1 cellular context compared by ENCODE assay signal in the genomic region with DNA sequence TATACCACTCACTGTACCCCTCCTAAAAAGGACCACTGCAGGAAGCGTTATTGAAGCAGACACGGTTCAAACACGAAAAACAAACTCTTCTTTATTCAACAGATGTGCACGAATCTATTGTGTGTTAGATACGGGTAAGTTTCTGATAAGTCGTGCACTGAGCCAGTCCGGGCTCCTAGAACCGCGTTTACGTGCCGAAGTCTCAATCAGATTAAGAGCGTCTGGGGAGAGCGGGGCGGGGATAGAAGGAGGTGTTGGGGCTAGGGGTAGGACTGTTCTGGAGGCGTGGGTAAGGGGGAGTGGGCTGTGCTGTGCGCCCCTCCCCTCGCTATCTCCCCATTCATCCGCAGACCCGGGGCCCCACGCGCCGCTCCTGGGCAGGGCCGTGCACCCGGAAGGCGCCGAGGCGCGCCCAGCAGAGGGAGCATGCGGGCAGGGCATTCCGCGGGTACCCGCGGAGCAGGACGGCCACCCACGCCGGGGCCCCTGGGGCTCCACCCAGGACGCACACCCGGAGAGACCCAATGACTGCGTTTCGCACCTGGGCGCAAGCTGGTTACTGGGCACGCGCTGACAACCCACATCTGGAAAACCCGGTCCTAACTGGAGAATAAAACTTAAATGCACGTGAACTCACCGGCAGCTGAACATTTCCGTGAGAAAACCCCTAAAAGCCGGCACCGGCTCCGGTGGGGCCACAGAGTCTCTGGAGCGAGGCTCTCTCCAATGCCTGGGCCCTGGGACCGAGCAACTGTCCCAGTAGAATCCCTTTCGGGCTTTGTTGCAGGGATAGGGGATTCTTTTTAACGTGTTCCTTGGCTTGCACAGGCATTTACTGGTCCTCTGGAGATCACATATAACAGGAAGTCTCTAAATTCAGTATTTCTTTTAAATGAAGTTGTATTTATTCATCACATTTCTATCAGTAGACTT.
TF ChIP-seq lines count a peak whose summit lies in the region.

No MANE protein-coding gene starts in this region.

TF ChIP-seq in HepG2, 621 proteins besides CTCF, POLR2A, EP300 and RAD21 (continued from another document and continues in another):
- TF ChIP-seq, protein P1, sequence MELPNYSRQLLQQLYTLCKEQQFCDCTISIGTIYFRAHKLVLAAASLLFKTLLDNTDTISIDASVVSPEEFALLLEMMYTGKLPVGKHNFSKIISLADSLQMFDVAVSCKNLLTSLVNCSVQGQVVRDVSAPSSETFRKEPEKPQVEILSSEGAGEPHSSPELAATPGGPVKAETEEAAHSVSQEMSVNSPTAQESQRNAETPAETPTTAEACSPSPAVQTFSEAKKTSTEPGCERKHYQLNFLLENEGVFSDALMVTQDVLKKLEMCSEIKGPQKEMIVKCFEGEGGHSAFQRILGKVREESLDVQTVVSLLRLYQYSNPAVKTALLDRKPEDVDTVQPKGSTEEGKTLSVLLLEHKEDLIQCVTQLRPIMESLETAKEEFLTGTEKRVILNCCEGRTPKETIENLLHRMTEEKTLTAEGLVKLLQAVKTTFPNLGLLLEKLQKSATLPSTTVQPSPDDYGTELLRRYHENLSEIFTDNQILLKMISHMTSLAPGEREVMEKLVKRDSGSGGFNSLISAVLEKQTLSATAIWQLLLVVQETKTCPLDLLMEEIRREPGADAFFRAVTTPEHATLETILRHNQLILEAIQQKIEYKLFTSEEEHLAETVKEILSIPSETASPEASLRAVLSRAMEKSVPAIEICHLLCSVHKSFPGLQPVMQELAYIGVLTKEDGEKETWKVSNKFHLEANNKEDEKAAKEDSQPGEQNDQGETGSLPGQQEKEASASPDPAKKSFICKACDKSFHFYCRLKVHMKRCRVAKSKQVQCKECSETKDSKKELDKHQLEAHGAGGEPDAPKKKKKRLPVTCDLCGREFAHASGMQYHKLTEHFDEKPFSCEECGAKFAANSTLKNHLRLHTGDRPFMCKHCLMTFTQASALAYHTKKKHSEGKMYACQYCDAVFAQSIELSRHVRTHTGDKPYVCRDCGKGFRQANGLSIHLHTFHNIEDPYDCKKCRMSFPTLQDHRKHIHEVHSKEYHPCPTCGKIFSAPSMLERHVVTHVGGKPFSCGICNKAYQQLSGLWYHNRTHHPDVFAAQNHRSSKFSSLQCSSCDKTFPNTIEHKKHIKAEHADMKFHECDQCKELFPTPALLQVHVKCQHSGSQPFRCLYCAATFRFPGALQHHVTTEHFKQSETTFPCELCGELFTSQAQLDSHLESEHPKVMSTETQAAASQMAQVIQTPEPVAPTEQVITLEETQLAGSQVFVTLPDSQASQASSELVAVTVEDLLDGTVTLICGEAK (IDR thresholded peaks at IDR 0.05), result no peak
- TF ChIP-seq, protein P1 (CRISPR knock-in tag; IDR thresholded peaks at IDR 0.05), result no peak
- TF ChIP-seq PPARG (CRISPR knock-in tag; conservative IDR thresholded peaks at IDR 0.05) (no peak), ZBED4 (CRISPR knock-in tag; IDR thresholded peaks at IDR 0.05; ENCODE audit: borderline replicate concordance) (peak; percentile 49; the same call in 1 of the 2 replicates), USF2 (IDR thresholded peaks at IDR 0.05; ENCODE audit: low read depth, low read length) (no peak), USF2 (CRISPR knock-in tag; IDR thresholded peaks at IDR 0.05; ENCODE audit: borderline replicate concordance) (no peak), ONECUT2 (CRISPR knock-in tag; IDR thresholded peaks at IDR 0.05) (no peak), ZNF713 (CRISPR knock-in tag; IDR thresholded peaks at IDR 0.05) (no peak), PITX1 (CRISPR knock-in tag; IDR thresholded peaks at IDR 0.05) (no peak), CHD2 (IDR thresholded peaks at IDR 0.05; ENCODE audit: low read depth, low read length) (no peak), ATF1 (CRISPR knock-in tag; IDR thresholded peaks at IDR 0.05) (no peak), ZNF616 (CRISPR knock-in tag; IDR thresholded peaks at IDR 0.05; ENCODE audit: low read depth) (peak; percentile 67; the same call in 1 of the 2 replicates), XBP1 (CRISPR knock-in tag; IDR thresholded peaks at IDR 0.05) (no peak), ZNF160 (CRISPR knock-in tag; IDR thresholded peaks at IDR 0.05) (no peak; the same call in 1 of the 2 replicates), RBM22 (optimal IDR thresholded peaks at IDR 0.05; ENCODE audit: low read length) (no peak), ARNT (IDR thresholded peaks at IDR 0.05) (no peak), LCORL (IDR thresholded peaks at IDR 0.05) (no peak), LCORL (CRISPR knock-in tag; IDR thresholded peaks at IDR 0.05) (peak; percentile 88), TARDBP (CRISPR knock-in tag; IDR thresholded peaks at IDR 0.05) (peak; percentile 58; the same call in 1 of the 2 replicates), ZNF549 (CRISPR knock-in tag; IDR thresholded peaks at IDR 0.05) (no peak)
- TF ChIP-seq, protein P2, sequence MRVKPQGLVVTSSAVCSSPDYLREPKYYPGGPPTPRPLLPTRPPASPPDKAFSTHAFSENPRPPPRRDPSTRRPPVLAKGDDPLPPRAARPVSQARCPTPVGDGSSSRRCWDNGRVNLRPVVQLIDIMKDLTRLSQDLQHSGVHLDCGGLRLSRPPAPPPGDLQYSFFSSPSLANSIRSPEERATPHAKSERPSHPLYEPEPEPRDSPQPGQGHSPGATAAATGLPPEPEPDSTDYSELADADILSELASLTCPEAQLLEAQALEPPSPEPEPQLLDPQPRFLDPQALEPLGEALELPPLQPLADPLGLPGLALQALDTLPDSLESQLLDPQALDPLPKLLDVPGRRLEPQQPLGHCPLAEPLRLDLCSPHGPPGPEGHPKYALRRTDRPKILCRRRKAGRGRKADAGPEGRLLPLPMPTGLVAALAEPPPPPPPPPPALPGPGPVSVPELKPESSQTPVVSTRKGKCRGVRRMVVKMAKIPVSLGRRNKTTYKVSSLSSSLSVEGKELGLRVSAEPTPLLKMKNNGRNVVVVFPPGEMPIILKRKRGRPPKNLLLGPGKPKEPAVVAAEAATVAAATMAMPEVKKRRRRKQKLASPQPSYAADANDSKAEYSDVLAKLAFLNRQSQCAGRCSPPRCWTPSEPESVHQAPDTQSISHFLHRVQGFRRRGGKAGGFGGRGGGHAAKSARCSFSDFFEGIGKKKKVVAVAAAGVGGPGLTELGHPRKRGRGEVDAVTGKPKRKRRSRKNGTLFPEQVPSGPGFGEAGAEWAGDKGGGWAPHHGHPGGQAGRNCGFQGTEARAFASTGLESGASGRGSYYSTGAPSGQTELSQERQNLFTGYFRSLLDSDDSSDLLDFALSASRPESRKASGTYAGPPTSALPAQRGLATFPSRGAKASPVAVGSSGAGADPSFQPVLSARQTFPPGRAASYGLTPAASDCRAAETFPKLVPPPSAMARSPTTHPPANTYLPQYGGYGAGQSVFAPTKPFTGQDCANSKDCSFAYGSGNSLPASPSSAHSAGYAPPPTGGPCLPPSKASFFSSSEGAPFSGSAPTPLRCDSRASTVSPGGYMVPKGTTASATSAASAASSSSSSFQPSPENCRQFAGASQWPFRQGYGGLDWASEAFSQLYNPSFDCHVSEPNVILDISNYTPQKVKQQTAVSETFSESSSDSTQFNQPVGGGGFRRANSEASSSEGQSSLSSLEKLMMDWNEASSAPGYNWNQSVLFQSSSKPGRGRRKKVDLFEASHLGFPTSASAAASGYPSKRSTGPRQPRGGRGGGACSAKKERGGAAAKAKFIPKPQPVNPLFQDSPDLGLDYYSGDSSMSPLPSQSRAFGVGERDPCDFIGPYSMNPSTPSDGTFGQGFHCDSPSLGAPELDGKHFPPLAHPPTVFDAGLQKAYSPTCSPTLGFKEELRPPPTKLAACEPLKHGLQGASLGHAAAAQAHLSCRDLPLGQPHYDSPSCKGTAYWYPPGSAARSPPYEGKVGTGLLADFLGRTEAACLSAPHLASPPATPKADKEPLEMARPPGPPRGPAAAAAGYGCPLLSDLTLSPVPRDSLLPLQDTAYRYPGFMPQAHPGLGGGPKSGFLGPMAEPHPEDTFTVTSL (CRISPR knock-in tag; IDR thresholded peaks at IDR 0.05; ENCODE audit: borderline replicate concordance), result peak; percentile 62; the same call in 1 of the 2 replicates
